In genomic region chr9:74953235-74953741, GRCh38 we compare ENCODE assay signal across 8 cellular contexts. TPM values are rescaled to one million over a fixed set of nuclear protein-coding genes. Genes with fewer than 3 reads are reported as not detected.
DNase-seq lines count a peak whose midpoint lies in the region; ATAC-seq and TF ChIP-seq lines count a peak whose summit lies in the region.

No MANE protein-coding gene starts in this region.

- H3K9me3 ChIP-seq in right atrium auricular region: no peaks in the 10 kb centered on the region
- no peaks in the 10 kb centered on the region for H3K9me3 ChIP-seq in MM.1S (replicated peaks; ENCODE audit: insufficient read depth, low read length)
- H3K9me3 ChIP-seq in muscle layer of duodenum (ENCODE audit: control insufficient read depth in 1 of 2, low read length in 2 of 2): no peaks in the 10 kb centered on the region

- peak overlapping the region; percentile 100 for H3K9ac ChIP-seq in MM.1S (ENCODE audit: low read length)

- intact Hi-C loops in left cardiac atrium (cut with DNase I): loop anchor here in 1 of 2 donors (10.0 kb wide), 1 partner anchor 132 kb away; the partner anchor contains the start of genes NMRK1 and OSTF1

- peak overlapping the region; percentile 99 for H2AFZ ChIP-seq in MM.1S (ENCODE audit: low read length)

- H3K4me1 ChIP-seq in right atrium auricular region: peaks cover 0 to 7% of the 10 kb centered on the region in 2 donors
- H3K4me1 ChIP-seq in MM.1S (ENCODE audit: low read length): 0 out of 2 replicates have a peak, but pooled peaks cover 3% of the 10 kb centered on the region
- H3K4me1 ChIP-seq in muscle layer of duodenum (ENCODE audit: control insufficient read depth in 1 of 2, insufficient read depth in 2 of 2, low read length in 2 of 2): no peaks in the 10 kb centered on the region

- peak overlapping the region; percentile 81 for H3K4me2 ChIP-seq in MM.1S (ENCODE audit: low read depth, low read length)

- H3K9me2 ChIP-seq in MM.1S (replicated peaks; ENCODE audit: insufficient read depth, low read length): no peaks in the 10 kb centered on the region

- H3K27me3 ChIP-seq in right atrium auricular region (no peaks in the 10 kb centered on the region), MM.1S (replicated peaks; ENCODE audit: insufficient read depth, low read length) (no peaks in the 10 kb centered on the region), muscle layer of duodenum (ENCODE audit: low read depth, low read length) (no peaks in the 10 kb centered on the region)

- peak overlapping the region; percentile 79 to 92 for H3K4me3 ChIP-seq in right atrium auricular region
- peak overlapping the region; percentile 98 for H3K4me3 ChIP-seq in MM.1S (ENCODE audit: low read length)
- H3K4me3 ChIP-seq in muscle layer of duodenum (ENCODE audit: low read depth in 1 of 2, low read length in 2 of 2): peak overlapping the region; percentile 70 to 92

- H3K27ac ChIP-seq in right atrium auricular region (peak overlapping the region; percentile 97), MM.1S (ENCODE audit: low read length) (peak overlapping the region; percentile 95; the same call in 1 of the 2 replicates), cingulate gyrus (ENCODE audit: low read depth, low read length) (peak overlapping the region; percentile 95), muscle layer of duodenum (ENCODE audit: low read length) (peak overlapping the region; percentile 72)

- peaks cover 12% of the 10 kb centered on the region; the same call in 1 of the 2 replicates for H3K79me2 ChIP-seq in MM.1S (ENCODE audit: low read length)

- DNase-seq in right atrium auricular region (ENCODE audit: low spot score) (no peak), left cardiac atrium (no peak), MM.1S (no peak), NK-92 (lab: John Stamatoyannopoulos, UW; ENCODE audit: unreplicated experiment) (no peak)

- TF ChIP-seq CTCF in right atrium auricular region (IDR thresholded peaks at IDR 0.05) (no peak), MM.1S (IDR thresholded peaks at IDR 0.05; ENCODE audit: low read length) (no peak)

- H3F3A ChIP-seq in MM.1S (ENCODE audit: insufficient read depth, low read length): peaks cover 9% of the 10 kb centered on the region; the same call in 1 of the 2 replicates

- no peak for ATAC-seq in left cardiac atrium
- ATAC-seq in GM18870 (IDR thresholded peaks at IDR 0.05; ENCODE audit: unreplicated experiment): no peak
- no peak for ATAC-seq in HG03039 (IDR thresholded peaks at IDR 0.05; ENCODE audit: unreplicated experiment)

- no peaks in the 10 kb centered on the region for H4K20me1 ChIP-seq in MM.1S (ENCODE audit: insufficient read depth, low read length)

- H3K36me3 ChIP-seq in right atrium auricular region (no peaks in the 10 kb centered on the region), MM.1S (replicated peaks; ENCODE audit: insufficient read depth, low read length) (no peaks in the 10 kb centered on the region), muscle layer of duodenum (ENCODE audit: control insufficient read depth in 1 of 2, insufficient read depth in 2 of 2, low read length in 2 of 2) (no peaks in the 10 kb centered on the region)

RNA-seq across cellular contexts. Expression of gene C9orf40, which starts 0.6 kb away (rescaled TPM):
- total RNA-seq in right atrium auricular region: 1 to 10 TPM; 1.6 to 1.7 TPM
- total RNA-seq in left cardiac atrium: 1 to 10 TPM; 2.6 to 4.5 TPM
